ENCODE assay signal across 23 cellular contexts in genomic region chr9:119278138-119278537, GRCh38.
"Had no signal": no experiment of that assay in that cellular context is flagged by ENCODE, and none has a peak within 500 bp of the region (broad histone marks: within the 10 kb centered on the region; RNA-seq: fewer than 3 reads in every experiment).

No MANE protein-coding gene starts in this region.

- H3K27ac Mint-ChIP-seq: activated CD4-positive, alpha-beta memory T cell treated with anti-CD3 and anti-CD28 coated beads, Interleukin-2, amount 10 ng/mL, durations not matched to agents 7 days and 5 days; activated naive CD8-positive, alpha-beta T cell treated with anti-CD3 and anti-CD28 coated beads for 36 hours; dendritic cell treated with granulocyte-macrophage colony-stimulating factor and Interleukin-4, amounts not matched to agents 40 ng/mL and 50 ng/mL, for 4 days; effector memory CD8-positive, alpha-beta T cell; naive thymus-derived CD8-positive, alpha-beta T cell had no signal

- H3K36me3 Mint-ChIP-seq: activated naive CD8-positive, alpha-beta T cell treated with anti-CD3 and anti-CD28 coated beads for 36 hours; naive thymus-derived CD8-positive, alpha-beta T cell had no signal

- H3K4me3 ChIP-seq: skin epidermis, suprapubic skin had no signal

- H3K9me3 ChIP-seq: suprapubic skin had no signal

- H3K27me3 Mint-ChIP-seq: activated CD4-positive, alpha-beta memory T cell treated with anti-CD3 and anti-CD28 coated beads, Interleukin-2, amount 10 ng/mL, durations not matched to agents 7 days and 5 days; effector memory CD8-positive, alpha-beta T cell had no signal

- H3K36me3 ChIP-seq: suprapubic skin had no signal

- DNase-seq: activated CD4-positive, alpha-beta memory T cell treated with anti-CD3 and anti-CD28 coated beads, Interleukin-2, amount 10 ng/mL, durations not matched to agents 7 days and 5 days; activated gamma-delta T cell treated with Interleukin-2 at 50 U/mL for 16 hours; activated naive CD8-positive, alpha-beta T cell treated with anti-CD3 and anti-CD28 coated beads for 36 hours; activated T-cell treated with anti-CD3 and anti-CD28 coated beads, Interleukin-2, amount 50 U/mL, for 48 hours; amygdala; cerebellar nuclear complex; effector memory CD8-positive, alpha-beta T cell; foreskin melanocyte; head of caudate nucleus; mammary epithelial cell; naive thymus-derived CD8-positive, alpha-beta T cell; occipital lobe; right cardiac atrium; stimulated activated CD4-positive, alpha-beta T cell treated with anti-CD3 and anti-CD28 coated beads, Interleukin-15, amount 100 ng/mL, for 24 hours; stimulated activated CD4-positive, alpha-beta T cell treated with anti-CD3 and anti-CD28 coated beads, Interleukin-4, amount 100 ng/mL, for 4 hours; stimulated activated naive CD8-positive, alpha-beta T cell treated with anti-CD3 and anti-CD28 coated beads, Interleukin-15, Interleukin-2, amounts not matched to agents 100 U/mL and 50 U/mL, for 24 hours; T-helper 1 cell; trophoblast cell had no signal

- ATAC-seq: effector memory CD8-positive, alpha-beta T cell; left lobe of liver; naive thymus-derived CD8-positive, alpha-beta T cell; right cardiac atrium; stimulated activated naive CD8-positive, alpha-beta T cell treated with anti-CD3 and anti-CD28 coated beads, Interleukin-15, Interleukin-2, amounts not matched to agents 100 U/mL and 50 U/mL, for 24 hours had no signal

- H3K27me3 ChIP-seq: suprapubic skin had no signal

- H3K4me3 Mint-ChIP-seq: activated CD4-positive, alpha-beta memory T cell treated with anti-CD3 and anti-CD28 coated beads, Interleukin-2, amount 10 ng/mL, durations not matched to agents 7 days and 5 days; activated naive CD8-positive, alpha-beta T cell treated with anti-CD3 and anti-CD28 coated beads for 36 hours; dendritic cell treated with granulocyte-macrophage colony-stimulating factor and Interleukin-4, amounts not matched to agents 40 ng/mL and 50 ng/mL, for 4 days; effector memory CD8-positive, alpha-beta T cell; naive thymus-derived CD8-positive, alpha-beta T cell had no signal

- H3K4me1 Mint-ChIP-seq: activated CD4-positive, alpha-beta memory T cell treated with anti-CD3 and anti-CD28 coated beads, Interleukin-2, amount 10 ng/mL, durations not matched to agents 7 days and 5 days; activated naive CD8-positive, alpha-beta T cell treated with anti-CD3 and anti-CD28 coated beads for 36 hours; naive thymus-derived CD8-positive, alpha-beta T cell had no signal

- H3K27ac ChIP-seq: skin epidermis, suprapubic skin, VCaP had no signal

- H3K9me3 Mint-ChIP-seq: activated CD4-positive, alpha-beta memory T cell treated with anti-CD3 and anti-CD28 coated beads, Interleukin-2, amount 10 ng/mL, durations not matched to agents 7 days and 5 days; dendritic cell treated with granulocyte-macrophage colony-stimulating factor and Interleukin-4, amounts not matched to agents 40 ng/mL and 50 ng/mL, for 4 days; effector memory CD8-positive, alpha-beta T cell had no signal
